14 cellular contexts compared by ENCODE assay signal in genomic region chr14:25108959-25109358, GRCh38. TPM values are rescaled to one million over a fixed set of nuclear protein-coding genes. Genes with fewer than 3 reads are reported as not detected.
A peak's percentile ranks its signal among the peaks of the same experiment; 100 is the strongest.
DNase-seq lines count a peak whose midpoint lies in the region; ATAC-seq, FAIRE-seq and TF ChIP-seq lines count a peak whose summit lies in the region.
"Had no signal": no experiment of that assay in that cellular context is flagged by ENCODE, and none has a peak within 500 bp of the region (broad histone marks: within the 10 kb centered on the region; RNA-seq: fewer than 3 reads in every experiment).

No MANE protein-coding gene starts in this region.

- TF ChIP-seq EP300 in K562 (IDR thresholded peaks at IDR 0.05; ENCODE audit: low read length) = no peak

- no peak overlapping the region for H3K4me2 ChIP-seq in K562 (ENCODE audit: insufficient read depth, low read length)
- H3K4me2 ChIP-seq: neural progenitor cell had no signal

- in situ Hi-C loops in K562 (cut with MboI) = no loop called here

- no peak overlapping the region for H2AFZ ChIP-seq in K562 (ENCODE audit: low read depth, low read length)
- H2AFZ ChIP-seq: neural progenitor cell had no signal

- no peaks in the 10 kb centered on the region for H3K27me3 ChIP-seq in K562 (ENCODE audit: control insufficient read depth in 2 of 2, insufficient read depth in 2 of 2, low read length in 2 of 2)
- H3K27me3 ChIP-seq in prostate gland (replicated peaks; ENCODE audit: insufficient read depth) = no peaks in the 10 kb centered on the region
- no peaks in the 10 kb centered on the region for H3K27me3 ChIP-seq in H7 (ENCODE audit: control insufficient read depth, insufficient read depth, low read length)
- H3K27me3 ChIP-seq: neural progenitor cell, tibial nerve had no signal

- H3K4me3 ChIP-seq in K562 (no peak overlapping the region), prostate gland (no peak overlapping the region), H7 (ENCODE audit: insufficient read depth, low read depth, low read length) (no peak overlapping the region)
- H3K4me3 ChIP-seq: neural progenitor cell, tibial nerve had no signal

- CTCF ChIA-PET in K562 (lab: Yijun Ruan, JAX; ENCODE audit: low intra/inter-chr PET ratio) = no interaction called here

- H3K9ac ChIP-seq in K562 (ENCODE audit: insufficient read depth in 1 of 2, low read depth in 2 of 2, low read length in 2 of 2) = no peak overlapping the region
- H3K9ac ChIP-seq: neural progenitor cell had no signal

- H3K9me1 ChIP-seq in K562 (ENCODE audit: control insufficient read depth, insufficient read depth, low read length) = no peaks in the 10 kb centered on the region

- no TSS peak for BruUV-seq in K562 (replicated peaks; lab: Mats Ljungman, UMichigan)

- H4K20me1 ChIP-seq in K562 (replicated peaks; ENCODE audit: control insufficient read depth, insufficient read depth, low read length) = no peaks in the 10 kb centered on the region

- H3K9me3 ChIP-seq in K562 (replicated peaks; ENCODE audit: control insufficient read depth, insufficient read depth, low read depth, low read length) = no peaks in the 10 kb centered on the region
- no peaks in the 10 kb centered on the region for H3K9me3 ChIP-seq in prostate gland
- H3K9me3 ChIP-seq: tibial nerve had no signal

- DNase-seq in DMS79 treated with DMSO at 0.1 percent for 48 hours (lab: John Stamatoyannopoulos, UW) (peak; percentile 39), DMS79 (lab: John Stamatoyannopoulos, UW) (no peak), NCI-H1048 (lab: John Stamatoyannopoulos, UW) (peak; percentile 18), K562 (ENCODE audit: extremely low read depth in 1 of 4, low spot score in 3 of 4) (no peak), prostate gland (ENCODE audit: low spot score) (peak; percentile 28), H7 (no peak), SKM-1 (lab: John Stamatoyannopoulos, UW; ENCODE audit: unreplicated experiment) (no peak)
- DNase-seq: 8988T; activated naive CD4-positive, alpha-beta T cell treated with anti-CD3 and anti-CD28 coated beads for 36 hours; NCI-H526 had no signal

- no peak for FAIRE-seq in K562 (lab: Jason Lieb, UNC)
- FAIRE-seq: endothelial cell of umbilical vein had no signal

- POLR2A ChIA-PET in K562 (lab: Yijun Ruan, JAX) = no interaction called here

- H3K27ac ChIP-seq in K562 (ENCODE audit: extremely low read depth, low read depth, low read length) (no peak overlapping the region), prostate gland (no peak overlapping the region)
- H3K27ac ChIP-seq: neural progenitor cell had no signal

- no peak for TF ChIP-seq CTCF in K562 (IDR thresholded peaks at IDR 0.05 in 2 of 3, conservative IDR thresholded peaks at IDR 0.05 in 1 of 3; ENCODE audit: insufficient read depth in 2 of 3, low read depth in 1 of 3, low read length in 3 of 3)
- TF ChIP-seq CTCF in prostate gland (IDR thresholded peaks at IDR 0.05) = no peak

- H3K36me3 ChIP-seq in K562 (ENCODE audit: control insufficient read depth, insufficient read depth, low read length) = no peaks in the 10 kb centered on the region
- H3K36me3 ChIP-seq in prostate gland = no peaks in the 10 kb centered on the region
- H3K36me3 ChIP-seq in H7 (replicated peaks; ENCODE audit: control insufficient read depth, insufficient read depth, low read length) = no peaks in the 10 kb centered on the region
- H3K36me3 ChIP-seq: neural progenitor cell, tibial nerve had no signal

- 0% methylated on average over 2 of the region's 2 CpGs for WGBS in K562 (ENCODE audit: insufficient coverage, low coverage, missing lambda C conversion rate)
- WGBS in prostate gland = 46% methylated on average over 2 of the region's 2 CpGs

- no peaks in the 10 kb centered on the region for H3K79me2 ChIP-seq in K562 (ENCODE audit: control insufficient read depth, insufficient read depth, low read length)

- H3K4me1 ChIP-seq in K562 (replicated peaks in 1 of 2; ENCODE audit: control insufficient read depth in 2 of 2, insufficient read depth in 2 of 2, low read length in 2 of 2) = no peaks in the 10 kb centered on the region
- H3K4me1 ChIP-seq in prostate gland (replicated peaks) = no peaks in the 10 kb centered on the region
- H3K4me1 ChIP-seq: neural progenitor cell had no signal

- TF ChIP-seq POLR2A in K562 (conservative IDR thresholded peaks at IDR 0.05) (no peak), prostate gland (IDR thresholded peaks at IDR 0.05) (no peak)

- ATAC-seq in K562 = no peak
- ATAC-seq in HG03139 (IDR thresholded peaks at IDR 0.05; ENCODE audit: unreplicated experiment) = no peak

- intact Hi-C loops in K562 (cut with micrococcal nuclease) (no loop called here), prostate gland (cut with DNase I) (no loop called here)

- no peak for TF ChIP-seq RAD21 in K562 (CRISPR knock-in tag; conservative IDR thresholded peaks at IDR 0.05 in 1 of 2, IDR thresholded peaks at IDR 0.05 in 1 of 2)

TF ChIP-seq in K562, 482 proteins besides CTCF, POLR2A, EP300 and RAD21 (continues in another document):
- TF ChIP-seq RBM25 (IDR thresholded peaks at IDR 0.05; ENCODE audit: low read depth, low read length, severe bottlenecking) (no peak), NCOA1 (IDR thresholded peaks at IDR 0.05; ENCODE audit: low read depth) (no peak), ARID4B (CRISPR knock-in tag; IDR thresholded peaks at IDR 0.05) (no peak), SMAD3 (CRISPR knock-in tag; conservative IDR thresholded peaks at IDR 0.05) (no peak), NFIC (IDR thresholded peaks at IDR 0.05) (peak; percentile 86), ZBTB2 (IDR thresholded peaks at IDR 0.05) (no peak)

RNA-seq across cellular contexts. Expression of gene STXBP6, which starts 59.0 kb away (rescaled TPM):
- total RNA-seq in K562 (2011; cell fraction: chromatin; rRNA removed; ENCODE audit: low replicate concordance) = 0.12 and 0.19 TPM in 2 replicates
- not detected in 2 replicates for total RNA-seq in K562 (2011; cell fraction: nucleolus; rRNA removed)
- not detected in 2 replicates for total RNA-seq in K562 (2011; cell fraction: nucleoplasm; rRNA removed)
- total RNA-seq in K562 (2014; rRNA removed) = 0.54 and 0.65 TPM in 2 replicates
- total RNA-seq in K562 (2014; rRNA removed; fragmentation: Illumina TruSeq; extraction: Trizol) = 0.38 and 0.51 TPM in 2 replicates
- total RNA-seq in K562 (2015; rRNA removed; fragmentation: Illumina TruSeq; extraction: Trizol) = 0.34 and 0.69 TPM in 2 replicates
- 0.27 and 0.54 TPM in 2 replicates for total RNA-seq in K562 (2021)
- polyA plus RNA-seq in K562 (2011; rRNA removed) = 0.04 and 0.61 TPM in 2 replicates
- polyA plus RNA-seq in K562 (2011; cell fraction: cytosol; rRNA removed) = 0.18 TPM in 1 of 2 replicates, not detected in the other
- polyA plus RNA-seq in K562 (2011; cell fraction: nucleus; rRNA removed) = 0.18 TPM in 1 of 2 replicates, not detected in the other
- polyA plus RNA-seq in K562 (2012) = 0.66 and 1.4 TPM in 2 replicates
- polyA plus RNA-seq in K562 (2014; fragmentation: Illumina TruSeq; extraction: Trizol) = 0.59 and 0.61 TPM in 2 replicates
- polyA plus RNA-seq in K562 (2014; fragmentation: Nextera tagmentation; extraction: Ambion mirVana) = under 1 TPM; 0.84 to 0.89 TPM
- 0.53 and 1.2 TPM in 2 replicates for polyA plus RNA-seq in K562 (2014; rRNA removed)
- 1.0 TPM in 1 of 2 replicates, not detected in the other for polyA minus RNA-seq in K562 (2011; rRNA and poly(A)+ RNA removed)
- polyA minus RNA-seq in K562 (2011; cell fraction: cytosol; rRNA and poly(A)+ RNA removed) = not detected in 2 replicates
- polyA minus RNA-seq in K562 (2011; cell fraction: nucleus; rRNA and poly(A)+ RNA removed) = 0.22 and 0.54 TPM in 2 replicates
- total RNA-seq in prostate gland = 10 to 100 TPM; 12.4 to 32.3 TPM
- 1.0 and 1.2 TPM in 2 replicates for total RNA-seq in H7 (2014; rRNA removed; shearing (Covaris generic))
- total RNA-seq: activated naive CD4-positive, alpha-beta T cell treated with anti-CD3 and anti-CD28 coated beads for 36 hours; endothelial cell of umbilical vein had no signal

Comparison
In these comparisons a context has a peak if more than half of its experiments do, and no peak if none do; other contexts are left out.
1. DNase-seq: peak in DMS79 treated with DMSO at 0.1 percent for 48 hours (single experiment), NCI-H1048 (single experiment) and prostate gland (single experiment); none in DMS79 (single experiment), K562 (0 of 4), H7 (single experiment) and SKM-1 (single experiment).